8 cellular contexts compared by ENCODE assay signal in the genomic region with DNA sequence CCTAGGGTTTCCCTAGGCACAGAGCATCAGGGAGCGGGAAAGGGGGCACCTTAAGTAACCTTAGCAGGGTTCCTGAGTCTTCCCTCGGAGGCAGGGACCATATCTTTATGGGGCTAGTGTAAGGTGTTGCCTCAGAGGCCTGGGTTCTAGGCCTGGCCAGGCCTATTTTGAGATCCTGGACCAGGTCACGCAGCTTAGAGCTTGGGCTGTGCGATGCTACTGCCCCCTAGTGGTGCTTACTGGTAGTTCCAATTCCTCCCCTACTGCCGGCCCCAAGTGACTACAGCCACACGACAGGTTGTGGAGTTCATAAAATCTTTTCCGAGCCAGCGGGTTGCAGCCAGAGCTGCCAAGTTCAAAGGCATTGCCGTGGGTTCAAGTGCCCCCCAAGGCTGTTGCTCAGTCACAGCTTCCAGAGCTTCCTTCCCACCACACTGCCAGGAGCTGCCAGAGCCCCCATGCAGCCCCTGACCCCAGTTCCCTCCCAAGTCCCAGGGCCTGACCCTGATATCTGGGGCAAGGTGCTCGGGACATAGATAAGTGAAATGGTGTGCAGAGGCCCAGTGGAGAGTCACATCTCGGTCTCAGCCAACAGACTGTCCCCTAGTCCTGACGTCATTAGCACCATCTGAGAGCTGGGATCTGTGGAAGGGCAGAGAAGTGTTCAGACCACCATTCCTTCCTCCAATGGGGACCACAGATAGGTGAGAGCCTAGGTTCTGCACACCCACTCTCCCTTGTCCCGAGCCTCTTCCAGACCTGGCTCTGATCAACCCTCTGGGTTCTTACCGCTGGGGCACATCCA. TPM values are rescaled to one million over a fixed set of nuclear protein-coding genes. Genes with fewer than 3 reads are reported as not detected.
A peak's percentile ranks its signal among the peaks of the same experiment; 100 is the strongest.
DNase-seq lines count a peak whose midpoint lies in the region; ATAC-seq and TF ChIP-seq lines count a peak whose summit lies in the region.

No MANE protein-coding gene starts in this region.

- TF ChIP-seq CTCF in cardiac fibroblast (IDR thresholded peaks at IDR 0.05; ENCODE audit: low read depth, low read length) (peak; percentile 92), kidney epithelial cell (IDR thresholded peaks at IDR 0.05; ENCODE audit: insufficient read depth, low read length, poor library complexity, severe bottlenecking) (peak; percentile 92)

- H3K27me3 ChIP-seq in kidney epithelial cell (ENCODE audit: control insufficient read depth, insufficient read depth, low read length), result peaks cover 9% of the 10 kb centered on the region

- DNase-seq in ELR (ENCODE audit: low read depth), result peak; percentile 84
- DNase-seq in NCI-H345 (lab: John Stamatoyannopoulos, UW), result peak; percentile 79
- peak; percentile 61 for DNase-seq in activated CD4-positive, CD25-positive, alpha-beta regulatory T cell treated with anti-CD3 and anti-CD28 coated beads, Interleukin-2, amount 50 U/mL, for 16 hours (ENCODE audit: low read depth, low spot score)
- DNase-seq in cardiac fibroblast (ENCODE audit: low read depth in 2 of 2), result peak; percentile 88 to 91
- DNase-seq in kidney epithelial cell (ENCODE audit: low read depth), result no peak
- peak; percentile 80 for DNase-seq in stimulated activated CD4-positive, alpha-beta T cell treated with anti-CD3 and anti-CD28 coated beads, Interleukin-1b, Interleukin-23, amount 100 ng/mL, for 48 hours

- H3K36me3 ChIP-seq in kidney epithelial cell (ENCODE audit: control insufficient read depth, insufficient read depth, low read length), result peaks cover 4% of the 10 kb centered on the region

- no peak overlapping the region for H3K4me3 ChIP-seq in cardiac fibroblast (replicated peaks in 1 of 2; ENCODE audit: low read depth in 2 of 2, low read length in 2 of 2)
- no peak overlapping the region for H3K4me3 ChIP-seq in kidney epithelial cell (ENCODE audit: low read depth, low read length)

- ATAC-seq in HG02870 (IDR thresholded peaks at IDR 0.05; ENCODE audit: unreplicated experiment), result peak; percentile 51
- no peak for ATAC-seq in GM19395 (IDR thresholded peaks at IDR 0.05; ENCODE audit: unreplicated experiment)

RNA-seq across cellular contexts. Expression of gene LRRC73, which starts 3.3 kb away (rescaled TPM):
- not detected in 2 replicates for total RNA-seq in kidney epithelial cell

RNA-seq across cellular contexts. Expression of gene YIPF3, which starts 9.9 kb away (rescaled TPM):
- 149 and 153 TPM in 2 replicates for total RNA-seq in kidney epithelial cell

RNA-seq across cellular contexts. Expression of gene POLR1C, which starts 10.0 kb away (rescaled TPM):
- total RNA-seq in kidney epithelial cell, result 36.7 and 46.8 TPM in 2 replicates

RNA-seq across cellular contexts. Expression of gene TJAP1, which starts 29.5 kb away (rescaled TPM):
- 31.7 and 42.7 TPM in 2 replicates for total RNA-seq in kidney epithelial cell

RNA-seq across cellular contexts. Expression of gene DLK2, which starts 51.5 kb away (rescaled TPM):
- not detected in 2 replicates for total RNA-seq in kidney epithelial cell
